In genomic region chr17:28662527-28662829, GRCh38 we compare ENCODE assay signal across 8 cellular contexts. TPM values are rescaled to one million over a fixed set of nuclear protein-coding genes. Genes with fewer than 3 reads are reported as not detected.
DNase-seq lines count a peak whose midpoint lies in the region; ATAC-seq and TF ChIP-seq lines count a peak whose summit lies in the region.

No MANE protein-coding gene starts in this region.

- H3K4me3 Mint-ChIP-seq in endothelial cell (ENCODE audit: unreplicated experiment): peak overlapping the region; percentile 100

- H3K9me3 ChIP-seq in DOHH2 (ENCODE audit: control insufficient read depth, insufficient read depth, low read length) (no peaks in the 10 kb centered on the region), NT2/D1 (ENCODE audit: insufficient read depth, low read length) (peaks cover 36% of the 10 kb centered on the region), parathyroid adenoma (ENCODE audit: control insufficient read depth, low read length) (no peaks in the 10 kb centered on the region)

- no peaks in the 10 kb centered on the region for H3K9me3 Mint-ChIP-seq in endothelial cell (ENCODE audit: unreplicated experiment)

- peak overlapping the region; percentile 81 for H3K27ac ChIP-seq in DOHH2 (ENCODE audit: low read depth, low read length)
- peak overlapping the region; percentile 91 for H3K27ac ChIP-seq in parathyroid adenoma

- peaks cover 35% of the 10 kb centered on the region for H3K4me1 Mint-ChIP-seq in endothelial cell (ENCODE audit: unreplicated experiment)

- ATAC-seq in GM21526 (IDR thresholded peaks at IDR 0.05; ENCODE audit: low FRiP score, unreplicated experiment) (no peak), HG03565 (IDR thresholded peaks at IDR 0.05; ENCODE audit: unreplicated experiment) (no peak)

- TF ChIP-seq CTCF in DOHH2 (IDR thresholded peaks at IDR 0.05; ENCODE audit: low read depth, low read length, poor library complexity, severe bottlenecking) (no peak), endothelial cell (IDR thresholded peaks at IDR 0.05; ENCODE audit: unreplicated experiment) (no peak), parathyroid adenoma (IDR thresholded peaks at IDR 0.05) (no peak)

- H3K27me3 Mint-ChIP-seq in endothelial cell (ENCODE audit: unreplicated experiment): peaks cover 13% of the 10 kb centered on the region

- H3K4me1 ChIP-seq in DOHH2 (ENCODE audit: control insufficient read depth, low read length) (peaks cover 22% of the 10 kb centered on the region), NT2/D1 (ENCODE audit: insufficient read depth, insufficient read length) (no peaks in the 10 kb centered on the region), parathyroid adenoma (peaks cover 6% of the 10 kb centered on the region)

- H3K4me2 ChIP-seq in DOHH2 (ENCODE audit: low read length): peak overlapping the region; percentile 70
- peak overlapping the region; percentile 90 for H3K4me2 ChIP-seq in parathyroid adenoma (ENCODE audit: low read length)

- no peaks in the 10 kb centered on the region for H4K20me1 ChIP-seq in DOHH2 (ENCODE audit: control insufficient read depth, insufficient read depth, low read depth, low read length)

- peak overlapping the region; percentile 100 for H3K27ac Mint-ChIP-seq in endothelial cell (ENCODE audit: unreplicated experiment)

- H3K9ac ChIP-seq in NT2/D1 (ENCODE audit: insufficient read length, low read depth): peak overlapping the region; percentile 94
- H3K9ac ChIP-seq in parathyroid adenoma: peak overlapping the region; percentile 87

- peak overlapping the region; percentile 100 for H2AFZ ChIP-seq in parathyroid adenoma

- H3K79me2 ChIP-seq in DOHH2 (ENCODE audit: control insufficient read depth, low read length) (peaks cover 79% of the 10 kb centered on the region), parathyroid adenoma (peaks cover 63% of the 10 kb centered on the region)

- DNase-seq in NT2/D1 (ENCODE audit: low read depth, low spot score) (no peak), endothelial cell (ENCODE audit: low spot score) (no peak), EL (no peak), SHP77 treated with DMSO at 0.1 percent for 48 hours (lab: John Stamatoyannopoulos, UW) (no peak)

- H3K36me3 Mint-ChIP-seq in endothelial cell (ENCODE audit: low read depth, unreplicated experiment): peaks cover 41% of the 10 kb centered on the region

- no peaks in the 10 kb centered on the region for H3K27me3 ChIP-seq in DOHH2 (ENCODE audit: control insufficient read depth, low read length)
- no peaks in the 10 kb centered on the region for H3K27me3 ChIP-seq in NT2/D1 (ENCODE audit: insufficient read depth, insufficient read length)
- H3K27me3 ChIP-seq in parathyroid adenoma (ENCODE audit: control insufficient read depth, insufficient read depth, low read length): no peaks in the 10 kb centered on the region

- H3K4me3 ChIP-seq in DOHH2 (ENCODE audit: low read length) (peak overlapping the region; percentile 84), NT2/D1 (ENCODE audit: insufficient read length, low read depth) (peak overlapping the region; percentile 93), parathyroid adenoma (ENCODE audit: low read depth, low read length) (peak overlapping the region; percentile 96)

- H3F3A ChIP-seq in DOHH2 (ENCODE audit: control insufficient read depth, insufficient read depth): no peaks in the 10 kb centered on the region

- H3K9me2 ChIP-seq in DOHH2 (replicated peaks; ENCODE audit: control insufficient read depth, low read length): no peaks in the 10 kb centered on the region

- peaks cover 47% of the 10 kb centered on the region for H3K36me3 ChIP-seq in DOHH2 (ENCODE audit: control insufficient read depth, low read length)
- peaks cover 48% of the 10 kb centered on the region for H3K36me3 ChIP-seq in NT2/D1 (ENCODE audit: insufficient read depth, insufficient read length, low read length)
- H3K36me3 ChIP-seq in parathyroid adenoma (ENCODE audit: control insufficient read depth, insufficient read depth, low read length): no peaks in the 10 kb centered on the region

RNA-seq across cellular contexts. Expression of gene SUPT6H, which starts 0.5 kb away (rescaled TPM):
- total RNA-seq in endothelial cell (ENCODE audit: unreplicated experiment): 87.4 TPM

RNA-seq across cellular contexts. Expression of gene SDF2, which starts 0.8 kb away (rescaled TPM):
- total RNA-seq in endothelial cell (ENCODE audit: unreplicated experiment): 52.8 TPM

RNA-seq across cellular contexts. Expression of gene BLTP2, which starts 17.5 kb away (rescaled TPM):
- 203 TPM for total RNA-seq in endothelial cell (ENCODE audit: unreplicated experiment)

RNA-seq across cellular contexts. Expression of gene RSKR, which starts 48.5 kb away (rescaled TPM):
- total RNA-seq in endothelial cell (ENCODE audit: unreplicated experiment): 25.1 TPM

RNA-seq across cellular contexts. Expression of gene PROCA1, which starts 49.2 kb away (rescaled TPM):
- 12.0 TPM for total RNA-seq in endothelial cell (ENCODE audit: unreplicated experiment)
